8 cellular contexts compared by ENCODE assay signal in genomic region chr10:122054046-122055025, GRCh38.
DNase-seq lines count a peak whose midpoint lies in the region; ATAC-seq and TF ChIP-seq lines count a peak whose summit lies in the region.

No MANE protein-coding gene starts in this region.

- peaks cover 10% of the 10 kb centered on the region for H3K9me3 Mint-ChIP-seq in neural progenitor cell
- H3K9me3 Mint-ChIP-seq in naive thymus-derived CD8-positive, alpha-beta T cell, result peaks cover 0 to 15% (median 5%) of the 10 kb centered on the region in 9 donors

- H2AFZ ChIP-seq in MM.1S (ENCODE audit: low read length) (no peak overlapping the region), neural progenitor cell (replicated peaks) (no peak overlapping the region)

- ATAC-seq in naive thymus-derived CD8-positive, alpha-beta T cell, result no peak

- intact Hi-C loops in dorsolateral prefrontal cortex (cut with DNase I), result no loop called here

- no peaks in the 10 kb centered on the region for H3K4me1 ChIP-seq in DOHH2 (ENCODE audit: control insufficient read depth, low read length)
- no peaks in the 10 kb centered on the region for H3K4me1 ChIP-seq in MM.1S (ENCODE audit: low read length)
- H3K4me1 ChIP-seq in neural progenitor cell, result peaks cover 15% of the 10 kb centered on the region

- H3K27ac ChIP-seq in DOHH2 (ENCODE audit: low read depth, low read length) (no peak overlapping the region), MM.1S (ENCODE audit: low read length) (no peak overlapping the region), dorsolateral prefrontal cortex (peak overlapping the region in 1 of 59 donors; percentile 5), neural progenitor cell (no peak overlapping the region)

- H3K4me2 ChIP-seq in DOHH2 (ENCODE audit: low read length), result no peak overlapping the region
- H3K4me2 ChIP-seq in MM.1S (ENCODE audit: low read depth, low read length), result no peak overlapping the region
- no peak overlapping the region for H3K4me2 ChIP-seq in neural progenitor cell

- no peak for DNase-seq in MM.1S
- no peak for DNase-seq in dorsolateral prefrontal cortex
- peak; percentile 75 for DNase-seq in neural progenitor cell (ENCODE audit: low spot score)
- no peak for DNase-seq in NCI-H1105 treated with DMSO at 0.1 percent for 48 hours (lab: John Stamatoyannopoulos, UW)
- no peak for DNase-seq in NCI-H1092 (lab: John Stamatoyannopoulos, UW)
- no peak for DNase-seq in naive thymus-derived CD8-positive, alpha-beta T cell
- no peak for DNase-seq in NCI-H1048 (lab: John Stamatoyannopoulos, UW)

- H3F3A ChIP-seq in DOHH2 (ENCODE audit: control insufficient read depth, insufficient read depth) (no peaks in the 10 kb centered on the region), MM.1S (ENCODE audit: insufficient read depth, low read length) (no peaks in the 10 kb centered on the region), neural progenitor cell (ENCODE audit: low read depth) (peaks cover 8% of the 10 kb centered on the region)

- TF ChIP-seq CTCF in DOHH2 (IDR thresholded peaks at IDR 0.05; ENCODE audit: low read depth, low read length, poor library complexity, severe bottlenecking) (peak; percentile 70), MM.1S (IDR thresholded peaks at IDR 0.05; ENCODE audit: low read length) (peak; percentile 29), dorsolateral prefrontal cortex (IDR thresholded peaks at IDR 0.05 in 54 of 56, conservative IDR thresholded peaks at IDR 0.05 in 2 of 56; ENCODE audit: low read depth in 1 of 56, partially characterized antibody in 56 of 56) (peak in 43 of 56 donors; percentile 7 to 61 (median 37)), neural progenitor cell (IDR thresholded peaks at IDR 0.05) (peak; percentile 84)

- H4K20me1 ChIP-seq in DOHH2 (ENCODE audit: control insufficient read depth, insufficient read depth, low read depth, low read length), result no peaks in the 10 kb centered on the region
- H4K20me1 ChIP-seq in MM.1S (ENCODE audit: insufficient read depth, low read length), result no peaks in the 10 kb centered on the region
- H4K20me1 ChIP-seq in neural progenitor cell (ENCODE audit: low read depth), result peaks cover 5% of the 10 kb centered on the region

- no peaks in the 10 kb centered on the region for H3K9me2 ChIP-seq in DOHH2 (replicated peaks; ENCODE audit: control insufficient read depth, low read length)
- H3K9me2 ChIP-seq in MM.1S (replicated peaks; ENCODE audit: insufficient read depth, low read length), result no peaks in the 10 kb centered on the region

- H3K9ac ChIP-seq in MM.1S (ENCODE audit: low read length) (no peak overlapping the region), neural progenitor cell (no peak overlapping the region)

- H3K9me3 ChIP-seq in DOHH2 (ENCODE audit: control insufficient read depth, insufficient read depth, low read length), result no peaks in the 10 kb centered on the region
- H3K9me3 ChIP-seq in MM.1S (replicated peaks; ENCODE audit: insufficient read depth, low read length), result no peaks in the 10 kb centered on the region
- H3K9me3 ChIP-seq in neural progenitor cell (ENCODE audit: low read depth), result no peaks in the 10 kb centered on the region

- H3K36me3 ChIP-seq in DOHH2 (ENCODE audit: control insufficient read depth, low read length), result no peaks in the 10 kb centered on the region
- no peaks in the 10 kb centered on the region for H3K36me3 ChIP-seq in MM.1S (replicated peaks; ENCODE audit: insufficient read depth, low read length)
- H3K36me3 ChIP-seq in neural progenitor cell, result no peaks in the 10 kb centered on the region

- no peak overlapping the region for H3K4me3 Mint-ChIP-seq in neural progenitor cell
- H3K4me3 Mint-ChIP-seq in naive thymus-derived CD8-positive, alpha-beta T cell, result no peak overlapping the region

- H3K27me3 ChIP-seq in DOHH2 (ENCODE audit: control insufficient read depth, low read length) (no peaks in the 10 kb centered on the region), MM.1S (replicated peaks; ENCODE audit: insufficient read depth, low read length) (no peaks in the 10 kb centered on the region), dorsolateral prefrontal cortex (no peaks in the 10 kb centered on the region), neural progenitor cell (no peaks in the 10 kb centered on the region)

- H3K36me3 Mint-ChIP-seq in neural progenitor cell, result peaks cover 19% of the 10 kb centered on the region
- peaks cover 0 to 5% (median 0%) of the 10 kb centered on the region in 3 donors for H3K36me3 Mint-ChIP-seq in naive thymus-derived CD8-positive, alpha-beta T cell

- peaks cover 34% of the 10 kb centered on the region for H3K4me1 Mint-ChIP-seq in neural progenitor cell
- no peaks in the 10 kb centered on the region for H3K4me1 Mint-ChIP-seq in naive thymus-derived CD8-positive, alpha-beta T cell

- no peak overlapping the region for H3K27ac Mint-ChIP-seq in neural progenitor cell
- no peak overlapping the region for H3K27ac Mint-ChIP-seq in naive thymus-derived CD8-positive, alpha-beta T cell

- peaks cover 6% of the 10 kb centered on the region for H3K27me3 Mint-ChIP-seq in neural progenitor cell (ENCODE audit: insufficient read depth, low read depth)
- H3K27me3 Mint-ChIP-seq in naive thymus-derived CD8-positive, alpha-beta T cell, result peaks cover under 1 to 13% (median 4%) of the 10 kb centered on the region in 5 donors

- H3K4me3 ChIP-seq in DOHH2 (ENCODE audit: low read length) (no peak overlapping the region), MM.1S (ENCODE audit: low read length) (no peak overlapping the region), dorsolateral prefrontal cortex (no peak overlapping the region), neural progenitor cell (no peak overlapping the region)

- H3K79me2 ChIP-seq in DOHH2 (ENCODE audit: control insufficient read depth, low read length) (no peaks in the 10 kb centered on the region), MM.1S (ENCODE audit: low read length) (no peaks in the 10 kb centered on the region), neural progenitor cell (ENCODE audit: low read depth) (no peaks in the 10 kb centered on the region)

- POLR2A ChIA-PET in naive thymus-derived CD8-positive, alpha-beta T cell (lab: Charles Lee), result no interaction called here

Comparison
In these comparisons a context has a peak if more than half of its experiments do, and no peak if none do; other contexts are left out.
1. CTCF ChIP-seq: peak in every context shown above with its lines; median percentile 84 in neural progenitor cell; 70 in DOHH2; 37 in dorsolateral prefrontal cortex; 29 in MM.1S.